In genomic region chr10:86966008-86966654, GRCh38 we compare ENCODE assay signal across 1 cellular context.
TF ChIP-seq lines count a peak whose summit lies in the region.

No MANE protein-coding gene starts in this region.

TF ChIP-seq in GM12878, 131 proteins besides CTCF, POLR2A, EP300 and RAD21:
- 0 out of 2 replicates have a peak, but pooled peaks have one; percentile 11 for TF ChIP-seq MEF2A (IDR thresholded peaks at IDR 0.05; ENCODE audit: insufficient read depth, low read depth, low read length)
- TF ChIP-seq RBBP5 (conservative IDR thresholded peaks at IDR 0.05) = no peak
- no peak; the same call in 1 of the 2 replicates for TF ChIP-seq IKZF1 (conservative IDR thresholded peaks at IDR 0.05)
- TF ChIP-seq ASH2L (IDR thresholded peaks at IDR 0.05; ENCODE audit: borderline replicate concordance, low read depth) = no peak
- no peak for TF ChIP-seq STAT1 (conservative IDR thresholded peaks at IDR 0.05)
- no peak for TF ChIP-seq BCL3 (IDR thresholded peaks at IDR 0.05; ENCODE audit: borderline replicate concordance, insufficient read depth, low read depth, low read length, poor library complexity, severe bottlenecking)
- no peak for TF ChIP-seq ZZZ3 (IDR thresholded peaks at IDR 0.05; ENCODE audit: control insufficient read depth, insufficient read length, low read depth)
- no peak for TF ChIP-seq SMAD5 (IDR thresholded peaks at IDR 0.05; ENCODE audit: low read depth)
- TF ChIP-seq, protein P1, sequence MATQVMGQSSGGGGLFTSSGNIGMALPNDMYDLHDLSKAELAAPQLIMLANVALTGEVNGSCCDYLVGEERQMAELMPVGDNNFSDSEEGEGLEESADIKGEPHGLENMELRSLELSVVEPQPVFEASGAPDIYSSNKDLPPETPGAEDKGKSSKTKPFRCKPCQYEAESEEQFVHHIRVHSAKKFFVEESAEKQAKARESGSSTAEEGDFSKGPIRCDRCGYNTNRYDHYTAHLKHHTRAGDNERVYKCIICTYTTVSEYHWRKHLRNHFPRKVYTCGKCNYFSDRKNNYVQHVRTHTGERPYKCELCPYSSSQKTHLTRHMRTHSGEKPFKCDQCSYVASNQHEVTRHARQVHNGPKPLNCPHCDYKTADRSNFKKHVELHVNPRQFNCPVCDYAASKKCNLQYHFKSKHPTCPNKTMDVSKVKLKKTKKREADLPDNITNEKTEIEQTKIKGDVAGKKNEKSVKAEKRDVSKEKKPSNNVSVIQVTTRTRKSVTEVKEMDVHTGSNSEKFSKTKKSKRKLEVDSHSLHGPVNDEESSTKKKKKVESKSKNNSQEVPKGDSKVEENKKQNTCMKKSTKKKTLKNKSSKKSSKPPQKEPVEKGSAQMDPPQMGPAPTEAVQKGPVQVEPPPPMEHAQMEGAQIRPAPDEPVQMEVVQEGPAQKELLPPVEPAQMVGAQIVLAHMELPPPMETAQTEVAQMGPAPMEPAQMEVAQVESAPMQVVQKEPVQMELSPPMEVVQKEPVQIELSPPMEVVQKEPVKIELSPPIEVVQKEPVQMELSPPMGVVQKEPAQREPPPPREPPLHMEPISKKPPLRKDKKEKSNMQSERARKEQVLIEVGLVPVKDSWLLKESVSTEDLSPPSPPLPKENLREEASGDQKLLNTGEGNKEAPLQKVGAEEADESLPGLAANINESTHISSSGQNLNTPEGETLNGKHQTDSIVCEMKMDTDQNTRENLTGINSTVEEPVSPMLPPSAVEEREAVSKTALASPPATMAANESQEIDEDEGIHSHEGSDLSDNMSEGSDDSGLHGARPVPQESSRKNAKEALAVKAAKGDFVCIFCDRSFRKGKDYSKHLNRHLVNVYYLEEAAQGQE (IDR thresholded peaks at IDR 0.05; ENCODE audit: low read depth, low read length) = no peak
- TF ChIP-seq SIX5 (IDR thresholded peaks at IDR 0.05; ENCODE audit: low read depth, low read length, severe bottlenecking) = no peak
- peak; percentile 15; the same call in 1 of the 2 replicates for TF ChIP-seq MTA2 (IDR thresholded peaks at IDR 0.05; ENCODE audit: low read depth)
- no peak for TF ChIP-seq YBX1 (IDR thresholded peaks at IDR 0.05)
- TF ChIP-seq, protein P2, sequence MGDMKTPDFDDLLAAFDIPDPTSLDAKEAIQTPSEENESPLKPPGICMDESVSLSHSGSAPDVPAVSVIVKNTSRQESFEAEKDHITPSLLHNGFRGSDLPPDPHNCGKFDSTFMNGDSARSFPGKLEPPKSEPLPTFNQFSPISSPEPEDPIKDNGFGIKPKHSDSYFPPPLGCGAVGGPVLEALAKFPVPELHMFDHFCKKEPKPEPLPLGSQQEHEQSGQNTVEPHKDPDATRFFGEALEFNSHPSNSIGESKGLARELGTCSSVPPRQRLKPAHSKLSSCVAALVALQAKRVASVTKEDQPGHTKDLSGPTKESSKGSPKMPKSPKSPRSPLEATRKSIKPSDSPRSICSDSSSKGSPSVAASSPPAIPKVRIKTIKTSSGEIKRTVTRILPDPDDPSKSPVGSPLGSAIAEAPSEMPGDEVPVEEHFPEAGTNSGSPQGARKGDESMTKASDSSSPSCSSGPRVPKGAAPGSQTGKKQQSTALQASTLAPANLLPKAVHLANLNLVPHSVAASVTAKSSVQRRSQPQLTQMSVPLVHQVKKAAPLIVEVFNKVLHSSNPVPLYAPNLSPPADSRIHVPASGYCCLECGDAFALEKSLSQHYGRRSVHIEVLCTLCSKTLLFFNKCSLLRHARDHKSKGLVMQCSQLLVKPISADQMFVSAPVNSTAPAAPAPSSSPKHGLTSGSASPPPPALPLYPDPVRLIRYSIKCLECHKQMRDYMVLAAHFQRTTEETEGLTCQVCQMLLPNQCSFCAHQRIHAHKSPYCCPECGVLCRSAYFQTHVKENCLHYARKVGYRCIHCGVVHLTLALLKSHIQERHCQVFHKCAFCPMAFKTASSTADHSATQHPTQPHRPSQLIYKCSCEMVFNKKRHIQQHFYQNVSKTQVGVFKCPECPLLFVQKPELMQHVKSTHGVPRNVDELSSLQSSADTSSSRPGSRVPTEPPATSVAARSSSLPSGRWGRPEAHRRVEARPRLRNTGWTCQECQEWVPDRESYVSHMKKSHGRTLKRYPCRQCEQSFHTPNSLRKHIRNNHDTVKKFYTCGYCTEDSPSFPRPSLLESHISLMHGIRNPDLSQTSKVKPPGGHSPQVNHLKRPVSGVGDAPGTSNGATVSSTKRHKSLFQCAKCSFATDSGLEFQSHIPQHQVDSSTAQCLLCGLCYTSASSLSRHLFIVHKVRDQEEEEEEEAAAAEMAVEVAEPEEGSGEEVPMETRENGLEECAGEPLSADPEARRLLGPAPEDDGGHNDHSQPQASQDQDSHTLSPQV (IDR thresholded peaks at IDR 0.05) = no peak
- TF ChIP-seq FOS (IDR thresholded peaks at IDR 0.05; ENCODE audit: borderline replicate concordance, extremely low read depth, insufficient read length) = no peak
- no peak for TF ChIP-seq HDAC6 (IDR thresholded peaks at IDR 0.05; ENCODE audit: unreplicated experiment)
- peak; percentile 32; the same call in 1 of the 2 replicates for TF ChIP-seq POLR2AphosphoS5 (IDR thresholded peaks at IDR 0.05; ENCODE audit: low read length)
- 0 out of 3 replicates have a peak, but pooled peaks have one; percentile 25 for TF ChIP-seq POU2F2 (IDR thresholded peaks at IDR 0.05; ENCODE audit: borderline replicate concordance, low read depth, low read length)
- TF ChIP-seq IRF3 (IDR thresholded peaks at IDR 0.05) = no peak
- no peak for TF ChIP-seq CHD4 (IDR thresholded peaks at IDR 0.05)
- TF ChIP-seq MTA3 (IDR thresholded peaks at IDR 0.05; ENCODE audit: borderline replicate concordance, low read length) = 0 out of 2 replicates have a peak, but pooled peaks have one; percentile 30
- TF ChIP-seq PKNOX1 (IDR thresholded peaks at IDR 0.05) = no peak
- no peak for TF ChIP-seq NFXL1 (IDR thresholded peaks at IDR 0.05; ENCODE audit: borderline replicate concordance)
- TF ChIP-seq TAF1 (IDR thresholded peaks at IDR 0.05; ENCODE audit: borderline replicate concordance, low read depth, low read length) = no peak; the same call in 1 of the 2 replicates
- no peak for TF ChIP-seq ZNF24 (IDR thresholded peaks at IDR 0.05)
- no peak for TF ChIP-seq FOXK2 (IDR thresholded peaks at IDR 0.05)
- no peak for TF ChIP-seq ELK1 (IDR thresholded peaks at IDR 0.05; ENCODE audit: low read depth, low read length)
- TF ChIP-seq YY1 (IDR thresholded peaks at IDR 0.05; ENCODE audit: low read depth, low read length) = peak; percentile 24; the same call in 1 of the 2 replicates
- 0 out of 2 replicates have a peak, but pooled peaks have one; percentile 46 for TF ChIP-seq HDGF (IDR thresholded peaks at IDR 0.05)
- no peak for TF ChIP-seq RCOR1 (conservative IDR thresholded peaks at IDR 0.05; ENCODE audit: low read depth, low read length)
- TF ChIP-seq MEF2B (IDR thresholded peaks at IDR 0.05; ENCODE audit: partially characterized antibody, poor library complexity, severe bottlenecking) = no peak
- peak; percentile 1; the same call in 1 of the 2 replicates for TF ChIP-seq SPI1 (IDR thresholded peaks at IDR 0.05; ENCODE audit: borderline replicate concordance, insufficient read depth, low read depth, low read length)
- 0 out of 2 replicates have a peak, but pooled peaks have one; percentile 10 for TF ChIP-seq NFIC (IDR thresholded peaks at IDR 0.05; ENCODE audit: low read depth, low read length)
- no peak for TF ChIP-seq PAX8 (IDR thresholded peaks at IDR 0.05)
- peak in 1 of 2 experiments; percentile 6; a peak in 1 of 3 replicates for TF ChIP-seq EGR1 (IDR thresholded peaks at IDR 0.05; ENCODE audit: borderline replicate concordance in 1 of 2, low read depth in 2 of 2, low read length in 2 of 2)
- TF ChIP-seq SUPT20H (IDR thresholded peaks at IDR 0.05; ENCODE audit: borderline replicate concordance, control insufficient read depth, low read depth, low read length) = no peak
- TF ChIP-seq CBX5 (IDR thresholded peaks at IDR 0.05; ENCODE audit: low read depth) = 0 out of 2 replicates have a peak, but pooled peaks have one; percentile 25
- TF ChIP-seq, protein P3, sequence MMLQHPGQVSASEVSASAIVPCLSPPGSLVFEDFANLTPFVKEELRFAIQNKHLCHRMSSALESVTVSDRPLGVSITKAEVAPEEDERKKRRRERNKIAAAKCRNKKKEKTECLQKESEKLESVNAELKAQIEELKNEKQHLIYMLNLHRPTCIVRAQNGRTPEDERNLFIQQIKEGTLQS (IDR thresholded peaks at IDR 0.05; ENCODE audit: borderline replicate concordance, extremely low read depth, low read depth, low read length) = no peak
- TF ChIP-seq ZBTB33 (IDR thresholded peaks at IDR 0.05) = 0 out of 2 replicates have a peak, but pooled peaks have one; percentile 52
- TF ChIP-seq PML (IDR thresholded peaks at IDR 0.05; ENCODE audit: low read length) = 0 out of 2 replicates have a peak, but pooled peaks have one; percentile 5
- no peak for TF ChIP-seq DPF2 (IDR thresholded peaks at IDR 0.05)
- no peak for TF ChIP-seq SUZ12 (IDR thresholded peaks at IDR 0.05; ENCODE audit: unreplicated experiment)
- no peak for TF ChIP-seq MYB (IDR thresholded peaks at IDR 0.05; ENCODE audit: borderline replicate concordance, low read depth, low read length)
- TF ChIP-seq SMC3 (IDR thresholded peaks at IDR 0.05; ENCODE audit: borderline replicate concordance, low read length) = no peak
